1 cellular context compared by ENCODE assay signal in the genomic region with DNA sequence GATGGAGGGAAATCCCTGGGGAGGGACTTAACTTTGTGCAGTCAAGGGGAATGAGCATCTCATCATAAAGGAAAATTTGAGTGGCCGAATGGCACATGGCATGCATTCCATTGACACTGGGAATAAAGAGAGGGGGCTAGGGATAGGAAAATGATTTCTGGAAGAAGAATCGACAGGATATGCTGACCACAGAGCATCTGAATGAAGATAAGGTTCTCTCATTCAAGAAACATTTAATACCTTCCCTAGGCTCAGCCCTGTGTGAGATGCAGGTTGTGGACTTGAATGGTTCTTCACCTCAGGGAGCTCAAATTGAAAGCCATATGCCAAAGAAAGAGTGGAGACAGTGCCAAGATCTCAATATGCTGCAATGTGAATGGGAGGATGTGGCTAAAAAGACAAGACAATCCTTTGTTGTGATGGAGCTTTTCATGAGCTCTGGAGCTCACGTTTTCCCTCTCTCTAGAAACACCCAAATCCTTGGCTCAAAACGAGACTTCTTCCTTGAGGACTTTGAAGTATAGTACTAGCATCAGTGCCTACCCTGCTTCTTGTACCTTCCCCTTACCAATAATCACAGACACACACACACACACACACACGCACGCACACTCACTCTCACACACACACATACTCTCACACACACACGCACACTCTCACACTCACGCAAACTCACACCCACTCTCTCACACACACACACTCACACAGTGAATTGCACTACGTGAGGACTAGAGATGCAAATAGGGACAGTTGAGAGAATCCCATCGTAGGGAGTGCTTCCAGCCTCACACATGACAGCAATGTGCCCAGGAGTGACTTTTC.
TF ChIP-seq lines count a peak whose summit lies in the region.

No MANE protein-coding gene starts in this region.

TF ChIP-seq in IMR-90, 13 proteins besides CTCF, POLR2A, EP300 and RAD21:
- no peak for TF ChIP-seq NFE2L2 (IDR thresholded peaks at IDR 0.05; ENCODE audit: low read depth, low read length)
- TF ChIP-seq, protein P1, sequence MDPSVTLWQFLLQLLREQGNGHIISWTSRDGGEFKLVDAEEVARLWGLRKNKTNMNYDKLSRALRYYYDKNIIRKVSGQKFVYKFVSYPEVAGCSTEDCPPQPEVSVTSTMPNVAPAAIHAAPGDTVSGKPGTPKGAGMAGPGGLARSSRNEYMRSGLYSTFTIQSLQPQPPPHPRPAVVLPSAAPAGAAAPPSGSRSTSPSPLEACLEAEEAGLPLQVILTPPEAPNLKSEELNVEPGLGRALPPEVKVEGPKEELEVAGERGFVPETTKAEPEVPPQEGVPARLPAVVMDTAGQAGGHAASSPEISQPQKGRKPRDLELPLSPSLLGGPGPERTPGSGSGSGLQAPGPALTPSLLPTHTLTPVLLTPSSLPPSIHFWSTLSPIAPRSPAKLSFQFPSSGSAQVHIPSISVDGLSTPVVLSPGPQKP (IDR thresholded peaks at IDR 0.05; ENCODE audit: borderline replicate concordance, low read depth, low read length): no peak
- no peak for TF ChIP-seq SMC3 (IDR thresholded peaks at IDR 0.05; ENCODE audit: low read depth, low read length)
